In the genomic region with DNA sequence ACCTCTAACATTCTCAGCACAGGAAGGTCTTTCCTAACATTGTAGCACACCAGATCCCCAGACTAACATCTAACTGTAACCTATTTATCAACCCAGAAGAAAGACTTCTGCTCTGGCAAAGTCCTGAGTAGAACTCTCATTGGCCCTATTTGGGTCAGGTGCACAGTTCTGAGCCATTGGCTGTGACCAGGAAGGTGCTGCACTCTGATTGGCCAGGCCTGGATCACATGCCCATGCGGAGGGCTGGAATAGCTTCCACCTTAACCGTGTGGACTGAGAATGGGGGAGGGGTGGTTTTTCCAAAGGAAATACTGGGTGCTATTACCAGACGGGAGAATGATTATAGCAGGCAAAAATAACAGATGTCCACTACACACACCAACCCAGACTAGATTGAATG, we compare ENCODE assay signal across 25 cellular contexts. TPM values are rescaled to one million over a fixed set of nuclear protein-coding genes. Genes with fewer than 3 reads are reported as not detected.
DNase-seq lines count a peak whose midpoint lies in the region; ATAC-seq lines count a peak whose summit lies in the region.
"Had no signal": no experiment of that assay in that cellular context is flagged by ENCODE, and none has a peak within 500 bp of the region (broad histone marks: within the 10 kb centered on the region; RNA-seq: fewer than 3 reads in every experiment).

No MANE protein-coding gene starts in this region.

- no peak overlapping the region for H3K4me3 ChIP-seq in GM23248
- H3K4me3 ChIP-seq: body of pancreas, colonic mucosa, neural progenitor cell, thoracic aorta had no signal

- H3K9me2 ChIP-seq in GM23248 (ENCODE audit: insufficient read depth): no peaks in the 10 kb centered on the region

- H3K79me2 ChIP-seq in GM23248 (ENCODE audit: insufficient read depth): no peaks in the 10 kb centered on the region

- ATAC-seq in HG02759 (IDR thresholded peaks at IDR 0.05; ENCODE audit: unreplicated experiment): peak; percentile 30
- ATAC-seq in HG03571 (IDR thresholded peaks at IDR 0.05; ENCODE audit: unreplicated experiment): peak; percentile 17
- no peak for ATAC-seq in HG03095 (IDR thresholded peaks at IDR 0.05; ENCODE audit: unreplicated experiment)
- ATAC-seq: body of pancreas, left cardiac atrium, Panc1 had no signal

- no peaks in the 10 kb centered on the region for H3F3A ChIP-seq in GM23248 (ENCODE audit: insufficient read depth)

- DNase-seq in DMS53 (lab: John Stamatoyannopoulos, UW) (peak; percentile 16), DMS53 treated with DMSO at 0.1 percent for 48 hours (lab: John Stamatoyannopoulos, UW; ENCODE audit: unreplicated experiment) (no peak), GM23248 (no peak)
- no peak for DNase-seq in activated CD4-positive, alpha-beta T cell treated with anti-CD3 and anti-CD28 coated beads for 1 hour
- DNase-seq in NK-92 treated with Interleukin-12 subunit alpha and Interleukin-12 subunit beta, amount 100 ng/mL, for 24 hours (lab: John Stamatoyannopoulos, UW): no peak
- DNase-seq: 8988T; activated naive CD8-positive, alpha-beta T cell treated with anti-CD3 and anti-CD28 coated beads, Interleukin-2, amount 10 ng/mL, durations not matched to agents 7 days and 5 days; body of pancreas; C1 segment of cervical spinal cord; colonic mucosa; hypothalamus; left cardiac atrium; midbrain; NCI-H1105 treated with DMSO at 0.1 percent for 48 hours; NCI-H2171 treated with DMSO at 0.1 percent for 48 hours; NCI-H748 treated with DMSO at 0.1 percent for 48 hours; T-helper 9 cell had no signal

- no peak overlapping the region for H3K9ac ChIP-seq in GM23248
- H3K9ac ChIP-seq: neural progenitor cell had no signal

- H3K4me1 ChIP-seq in GM23248 (ENCODE audit: insufficient read depth): no peaks in the 10 kb centered on the region
- H3K4me1 ChIP-seq: body of pancreas, colonic mucosa had no signal

- H3K4me2 ChIP-seq in GM23248 (ENCODE audit: unreplicated experiment): no peak overlapping the region
- H3K4me2 ChIP-seq: neural progenitor cell had no signal

- no peaks in the 10 kb centered on the region for H3K9me3 ChIP-seq in GM23248 (ENCODE audit: low read depth)
- H3K9me3 ChIP-seq: body of pancreas, colonic mucosa, thoracic aorta had no signal

- in situ Hi-C loops in GM23248 (cut with MboI): no loop called here

- no peak overlapping the region for H3K27ac ChIP-seq in GM23248
- H3K27ac ChIP-seq: body of pancreas, colonic mucosa, neural progenitor cell, thoracic aorta had no signal

- no peaks in the 10 kb centered on the region for H3K36me3 ChIP-seq in GM23248 (ENCODE audit: low read depth)
- H3K36me3 ChIP-seq: colonic mucosa, neural progenitor cell, thoracic aorta had no signal

- peaks cover 38% of the 10 kb centered on the region for H3K27me3 ChIP-seq in GM23248 (replicated peaks; ENCODE audit: insufficient read depth)
- H3K27me3 ChIP-seq: body of pancreas had no signal

- no peaks in the 10 kb centered on the region for H4K20me1 ChIP-seq in GM23248 (ENCODE audit: insufficient read depth)

- 33 to 36% methylated on average over 3 of the region's 3 CpGs for WGBS in GM23248 (ENCODE audit: low coverage in 1 of 2, low lambda C conversion rate in 2 of 2, missing lambda C conversion rate in 2 of 2), 2 experiments

- no peak overlapping the region for H2AFZ ChIP-seq in GM23248
- H2AFZ ChIP-seq: neural progenitor cell had no signal

RNA-seq across cellular contexts. Expression of a gene that starts 11.5 kb away (rescaled TPM):
- total RNA-seq in GM23248 (2014; rRNA removed; shearing (Covaris generic)): not detected in 2 replicates
- polyA plus RNA-seq in GM23248 (2016; fragmentation: Nextera tagmentation; extraction: Ambion mirVana): not detected in 2 replicates
- total RNA-seq: activated CD8-positive, alpha-beta memory T cell treated with anti-CD3 and anti-CD28 coated beads for 36 hours; activated naive CD8-positive, alpha-beta T cell treated with anti-CD3 and anti-CD28 coated beads, Interleukin-2, amount 10 ng/mL, durations not matched to agents 7 days and 5 days; body of pancreas; colonic mucosa; left cardiac atrium; LHCN-M2; thoracic aorta had no signal
